ENCODE assay signal across 8 cellular contexts in the genomic region with DNA sequence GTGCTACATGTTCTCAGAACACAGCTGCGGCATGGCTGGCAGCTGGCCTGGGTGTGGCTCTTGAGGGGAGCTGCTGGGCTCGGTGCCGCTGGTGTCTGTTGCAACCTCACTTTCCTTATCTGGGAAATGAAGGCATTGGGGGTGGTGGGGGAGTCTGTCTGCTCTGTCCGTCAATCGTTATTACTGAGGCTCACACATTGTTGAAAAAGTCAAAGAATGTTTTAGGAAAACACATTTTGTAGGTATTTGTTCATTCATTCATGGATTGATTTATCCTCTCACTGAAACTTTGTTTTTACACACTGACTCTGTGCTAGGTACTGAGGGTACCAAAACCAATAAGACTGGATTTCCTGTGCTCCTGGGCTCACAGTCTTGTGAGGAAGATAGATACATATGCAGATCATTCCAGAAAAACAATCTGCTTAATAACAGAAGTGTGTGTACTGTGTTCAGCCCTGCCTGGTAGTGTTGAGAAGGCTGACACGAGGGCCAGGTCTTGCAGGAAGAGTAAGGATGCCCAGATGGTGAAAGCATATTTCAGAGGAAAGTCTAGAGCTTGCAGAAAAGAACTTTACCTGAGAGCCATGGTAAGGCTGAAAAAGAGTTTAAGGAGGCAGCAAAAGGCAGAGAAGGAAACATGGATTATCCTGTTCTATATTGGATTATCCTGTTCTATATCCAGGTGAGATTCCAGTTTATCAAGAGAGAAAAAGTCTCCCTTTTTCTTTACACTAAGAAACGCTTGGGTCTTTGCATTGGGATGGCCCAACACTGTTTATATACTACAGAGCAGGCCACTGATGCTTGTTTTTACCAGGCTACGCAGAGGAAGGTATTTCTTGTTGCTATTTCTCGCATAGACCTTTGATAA.
A peak's percentile ranks its signal among the peaks of the same experiment; 100 is the strongest.
DNase-seq lines count a peak whose midpoint lies in the region; ATAC-seq, FAIRE-seq and TF ChIP-seq lines count a peak whose summit lies in the region.

No MANE protein-coding gene starts in this region.

- no peaks in the 10 kb centered on the region for H3K27me3 ChIP-seq in WERI-Rb-1 (ENCODE audit: insufficient read depth, low read depth, severe bottlenecking)

- H3K36me3 ChIP-seq in WERI-Rb-1 = no peaks in the 10 kb centered on the region

- TF ChIP-seq CTCF in fibroblast of villous mesenchyme (IDR thresholded peaks at IDR 0.05; ENCODE audit: insufficient read depth, low read depth, low read length) (no peak), WERI-Rb-1 (IDR thresholded peaks at IDR 0.05; ENCODE audit: low read depth, low read length) (no peak)

- H3K27ac ChIP-seq in WERI-Rb-1 = no peak overlapping the region

- H3K9me3 ChIP-seq in WERI-Rb-1 (ENCODE audit: severe bottlenecking) = no peaks in the 10 kb centered on the region

- H3K4me3 ChIP-seq in fibroblast of villous mesenchyme (ENCODE audit: low read depth, low read length) (no peak overlapping the region), WERI-Rb-1 (ENCODE audit: low read depth, low read length) (no peak overlapping the region)

- no peak for ATAC-seq in GM21723 (IDR thresholded peaks at IDR 0.05; ENCODE audit: unreplicated experiment)

- DNase-seq in MV-4-11 (lab: John Stamatoyannopoulos, UW) = peak; percentile 51
- DNase-seq in activated CD4-positive, alpha-beta T cell treated with anti-CD3 and anti-CD28 coated beads, Interleukin-2, amount 50 U/mL, for 48 hours = peak; percentile 38 to 49
- peak; percentile 92 for DNase-seq in fibroblast of villous mesenchyme (ENCODE audit: low read depth)
- peak; percentile 38 for DNase-seq in stimulated activated CD4-positive, alpha-beta T cell treated with anti-CD3 and anti-CD28 coated beads, Interleukin-1b, Interleukin-23, amount 100 ng/mL, for 48 hours
- no peak for DNase-seq in hypothalamus (lab: John Stamatoyannopoulos, UW)
- DNase-seq in frontal cortex (ENCODE audit: low spot score in 2 of 2) = no peak
- no peak for DNase-seq in WERI-Rb-1

- FAIRE-seq in frontal cortex (lab: Jason Lieb, UNC) = no peak

Comparison
In these comparisons a context has a peak if more than half of its experiments do, and no peak if none do; other contexts are left out.
1. DNase-seq: peak in MV-4-11 (single experiment), activated CD4-positive, alpha-beta T cell treated with anti-CD3 and anti-CD28 coated beads, Interleukin-2, amount 50 U/mL, for 48 hours (2 of 2), fibroblast of villous mesenchyme (single experiment) and stimulated activated CD4-positive, alpha-beta T cell treated with anti-CD3 and anti-CD28 coated beads, Interleukin-1b, Interleukin-23, amount 100 ng/mL, for 48 hours (single experiment); none in hypothalamus (0 of 51), frontal cortex (0 of 2) and WERI-Rb-1 (single experiment).